9 cellular contexts compared by ENCODE assay signal in the genomic region with DNA sequence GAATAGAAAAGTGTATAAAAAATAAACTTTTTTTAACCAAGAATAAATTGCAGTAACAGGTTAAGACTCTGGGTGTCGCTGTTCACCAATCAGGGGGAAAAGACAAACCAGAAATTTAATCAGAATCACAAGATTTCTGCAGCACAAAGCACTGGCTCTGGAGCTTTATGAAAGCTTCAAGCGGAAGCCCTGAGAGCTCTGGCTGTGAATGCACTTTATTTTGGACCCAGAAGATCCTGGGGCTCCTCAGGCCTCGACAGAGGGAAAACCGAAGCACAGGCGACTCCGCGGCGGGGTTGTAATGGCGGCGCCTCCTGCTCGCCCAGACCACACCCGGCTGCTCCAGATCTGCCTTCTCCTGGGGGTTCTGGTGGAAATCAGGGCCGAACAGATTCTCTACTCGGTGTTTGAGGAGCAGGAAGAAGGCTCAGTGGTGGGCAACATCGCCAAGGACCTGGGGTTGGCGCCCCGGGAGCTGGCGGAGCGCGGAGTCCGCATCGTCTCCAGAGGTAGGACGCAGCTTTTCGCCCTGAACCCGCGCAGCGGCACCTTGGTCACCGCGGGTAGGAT. TPM values are rescaled to one million over a fixed set of nuclear protein-coding genes. Genes with fewer than 3 reads are reported as not detected.
DNase-seq lines count a peak whose midpoint lies in the region; ATAC-seq and TF ChIP-seq lines count a peak whose summit lies in the region.
"Had no signal": no experiment of that assay in that cellular context is flagged by ENCODE, and none has a peak within 500 bp of the region (broad histone marks: within the 10 kb centered on the region; RNA-seq: fewer than 3 reads in every experiment).

Gene PCDHGA4 (plus strand): TSS at position 122 of the 570 bp plus-strand sequence. CDS start 87 bp downstream, at position 209.

- peak within 1 kb of the TSS; percentile 35; the same call in 1 of the 2 replicates for H3K4me3 ChIP-seq in GM08714 (ENCODE audit: low read length)
- H3K4me3 ChIP-seq in dorsolateral prefrontal cortex: peak within 1 kb of the TSS in 45 of 59 donors; percentile 1 to 52 (median 31)
- peak within 1 kb of the TSS; percentile 29 for H3K4me3 ChIP-seq in rectal smooth muscle tissue (ENCODE audit: low read length)

- H3K4me1 ChIP-seq in rectal smooth muscle tissue (ENCODE audit: control insufficient read depth, insufficient read depth, low read length): no peaks in the 10 kb centered on the region

- no peak within 1 kb of the TSS for H3K27ac ChIP-seq in dorsolateral prefrontal cortex
- H3K27ac ChIP-seq in rectal smooth muscle tissue (ENCODE audit: low read depth, low read length): no peak within 1 kb of the TSS

- peak in 53 of 56 donors; percentile 15 to 57 (median 40) for TF ChIP-seq CTCF in dorsolateral prefrontal cortex (IDR thresholded peaks at IDR 0.05 in 54 of 56, conservative IDR thresholded peaks at IDR 0.05 in 2 of 56; ENCODE audit: low read depth in 1 of 56, partially characterized antibody in 56 of 56)

- intact Hi-C loops in dorsolateral prefrontal cortex (cut with DNase I): loop anchor here in 1 of 2 donors (10.0 kb wide), 1 partner anchor 200 kb away; no protein-coding TSS in a partner anchor

- no peak within 1 kb of the TSS for H3K9ac ChIP-seq in rectal smooth muscle tissue (ENCODE audit: low read length)

- H3K36me3 ChIP-seq in rectal smooth muscle tissue (ENCODE audit: control insufficient read depth, insufficient read depth, low read length): no peaks in the 10 kb centered on the region

- DNase-seq in NAMALWA (ENCODE audit: low spot score) (peak; percentile 63), dorsolateral prefrontal cortex (no peak), NCI-H146 (lab: John Stamatoyannopoulos, UW) (no peak), Kasumi-1 (lab: John Stamatoyannopoulos, UW) (no peak)
- DNase-seq: activated CD4-positive, alpha-beta T cell treated with anti-CD3 and anti-CD28 coated beads, Interleukin-2, amount 50 U/mL, for 4 hours had no signal

- H3K27me3 ChIP-seq in dorsolateral prefrontal cortex (peaks cover 0 to 30% (median 3%) of the 10 kb centered on the region in 45 donors), rectal smooth muscle tissue (ENCODE audit: control insufficient read depth, insufficient read depth, low read length) (no peaks in the 10 kb centered on the region)

- ATAC-seq in GM18519 (IDR thresholded peaks at IDR 0.05; ENCODE audit: low FRiP score, unreplicated experiment): no peak
- no peak for ATAC-seq in esophagus mucosa

RNA-seq across cellular contexts. Expression of gene PCDHGA4, which starts in this region (rescaled TPM):
- 10 to 100 TPM in 29 of 120 experiments, 1 to 10 TPM in 91; 5.8 to 14.4 (median 8.6) TPM for total RNA-seq in dorsolateral prefrontal cortex
- total RNA-seq in esophagus mucosa: 0.48 TPM
